11 cellular contexts compared by ENCODE assay signal in genomic region chr11:20604295-20604803, GRCh38. TPM values are rescaled to one million over a fixed set of nuclear protein-coding genes. Genes with fewer than 3 reads are reported as not detected.
"Had no signal": no experiment of that assay in that cellular context is flagged by ENCODE, and none has a peak within 500 bp of the region (broad histone marks: within the 10 kb centered on the region; RNA-seq: fewer than 3 reads in every experiment).

No MANE protein-coding gene starts in this region.

- H3K36me3 ChIP-seq: HAP-1 had no signal

- H3K4me1 ChIP-seq: HAP-1 had no signal

- DNase-seq: GM23248, GOT3, H7, H9, HCEC 1CT, HFFc6 had no signal

- H3K9me3 Mint-ChIP-seq: GM23338, HFFc6 had no signal

- H2AFZ ChIP-seq: GM23248, GM23338 had no signal

- H3K4me3 ChIP-seq: GM23248, GM23338, HAP-1 had no signal

- ATAC-seq: GM23338, HCT116 had no signal

- H3K4me3 Mint-ChIP-seq: GM23338, H9, HFFc6 had no signal

- H3K4me2 ChIP-seq: GM23338 had no signal

- H3K9me3 ChIP-seq: HAP-1 had no signal

- H3K27ac ChIP-seq: GM23248 had no signal

- H3K9ac ChIP-seq: GM23248 had no signal

- H3K27ac Mint-ChIP-seq: GM23338, H9, HFFc6 had no signal

RNA-seq across cellular contexts. Expression of gene SLC6A5, which starts 4.9 kb away (rescaled TPM):
- total RNA-seq: GM23248, GM23338, H1, H4, H7, H9, HFFc6 had no signal
- polyA plus RNA-seq: GM23248, GM23338, H1 had no signal
